In the genomic region with DNA sequence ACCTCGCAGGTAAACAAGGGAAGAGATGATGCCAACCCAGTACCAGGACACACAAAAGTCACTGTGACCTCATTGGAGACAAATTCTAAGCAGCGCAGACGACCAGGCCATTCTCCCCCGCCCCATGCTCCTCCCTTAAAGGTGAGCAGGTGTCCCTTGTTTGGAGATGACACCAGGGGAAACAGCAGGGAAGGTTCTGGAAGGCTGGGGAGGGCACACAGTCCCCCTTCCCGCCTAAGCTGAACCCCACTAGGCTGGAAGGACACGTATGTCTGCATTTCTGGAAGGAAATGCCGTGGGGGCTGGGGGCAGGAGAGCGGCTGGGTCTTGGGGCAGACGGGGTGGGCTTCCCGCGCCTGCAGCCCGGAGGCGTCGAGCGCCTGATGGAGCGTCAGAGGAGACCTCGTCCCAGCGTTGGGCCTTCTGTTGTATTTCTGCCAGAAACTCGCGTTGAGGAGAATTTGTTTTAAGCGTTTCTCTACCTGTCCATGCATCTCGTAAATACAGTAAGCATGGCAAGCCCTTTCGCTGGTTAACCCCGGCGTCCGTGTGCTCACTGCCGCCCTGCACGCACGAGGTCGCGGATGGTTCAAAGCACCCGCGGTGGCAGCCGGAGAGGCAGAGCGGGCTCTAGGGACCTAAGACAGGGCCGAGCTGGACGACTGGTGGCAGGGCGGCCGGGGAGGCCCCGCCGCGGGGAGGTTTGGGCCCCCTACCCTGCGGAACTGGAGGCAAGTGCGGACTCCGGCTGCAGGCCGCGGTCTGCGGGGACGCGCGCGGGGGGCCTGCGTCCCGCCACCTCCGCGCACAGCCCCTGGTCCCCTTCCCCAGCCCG, we compare ENCODE assay signal across 8 cellular contexts. TPM values are rescaled to one million over a fixed set of nuclear protein-coding genes. Genes with fewer than 3 reads are reported as not detected.
A peak's percentile ranks its signal among the peaks of the same experiment; 100 is the strongest.
DNase-seq lines count a peak whose midpoint lies in the region; ATAC-seq and TF ChIP-seq lines count a peak whose summit lies in the region.

No MANE protein-coding gene starts in this region.

- no peak for ATAC-seq in body of pancreas
- ATAC-seq in GM18868 (IDR thresholded peaks at IDR 0.05; ENCODE audit: unreplicated experiment) = no peak
- no peak for ATAC-seq in GM21360 (IDR thresholded peaks at IDR 0.05; ENCODE audit: unreplicated experiment)

- TF ChIP-seq EP300 in Ishikawa (IDR thresholded peaks at IDR 0.05; ENCODE audit: borderline replicate concordance) = no peak

- no peak for TF ChIP-seq RAD21 in Ishikawa (IDR thresholded peaks at IDR 0.05; ENCODE audit: low read depth)

- 5 to 8% methylated on average over 12 to 55 of the region's 57 CpGs for WGBS in body of pancreas, 2 donors
- WGBS in lower leg skin, 2 donors = 4% methylated on average over 18 to 57 of the region's 57 CpGs

- H3K36me3 ChIP-seq in body of pancreas (replicated peaks in 1 of 2; ENCODE audit: insufficient read depth in 1 of 2, low read depth in 2 of 2) = no peaks in the 10 kb centered on the region

- H3K4me3 ChIP-seq in body of pancreas (peak overlapping the region; percentile 15 to 56), lower leg skin (ENCODE audit: low read depth, poor library complexity, severe bottlenecking) (peak overlapping the region; percentile 26)

- intact Hi-C loops in body of pancreas (cut with DNase I) (no loop called here), lower leg skin (cut with DNase I; ENCODE audit: low total_unique reads) (no loop called here)

- peak overlapping the region; percentile 79 for H3K4me3 Mint-ChIP-seq in T-helper 1 cell treated with Interleukin-12 subunit alpha and Interleukin-12 subunit beta and Interleukin-4 antibody, amounts not matched to agents 30 μg/mL and 1 μg/mL, for 36 hours
- H3K4me3 Mint-ChIP-seq in type B pancreatic cell = peak overlapping the region; percentile 79

- peaks cover 87% of the 10 kb centered on the region for H3K27me3 Mint-ChIP-seq in T-helper 1 cell treated with Interleukin-12 subunit alpha and Interleukin-12 subunit beta and Interleukin-4 antibody, amounts not matched to agents 30 μg/mL and 1 μg/mL, for 36 hours (ENCODE audit: low read depth)
- H3K27me3 Mint-ChIP-seq in type B pancreatic cell = peaks cover 92% of the 10 kb centered on the region

- H3K9me3 Mint-ChIP-seq in T-helper 1 cell treated with Interleukin-12 subunit alpha and Interleukin-12 subunit beta and Interleukin-4 antibody, amounts not matched to agents 30 μg/mL and 1 μg/mL, for 36 hours = no peaks in the 10 kb centered on the region
- H3K9me3 Mint-ChIP-seq in type B pancreatic cell = no peaks in the 10 kb centered on the region

- no peak overlapping the region for H3K27ac ChIP-seq in body of pancreas

- H3K4me1 Mint-ChIP-seq in T-helper 1 cell treated with Interleukin-12 subunit alpha and Interleukin-12 subunit beta and Interleukin-4 antibody, amounts not matched to agents 30 μg/mL and 1 μg/mL, for 36 hours (ENCODE audit: low read depth) = peaks cover 8% of the 10 kb centered on the region
- peaks cover 2% of the 10 kb centered on the region for H3K4me1 Mint-ChIP-seq in type B pancreatic cell (ENCODE audit: unreplicated experiment)

- H3K27me3 ChIP-seq in body of pancreas = peaks cover 0 to 57% of the 10 kb centered on the region in 2 donors

- no peak overlapping the region for H3K27ac Mint-ChIP-seq in T-helper 1 cell treated with Interleukin-12 subunit alpha and Interleukin-12 subunit beta and Interleukin-4 antibody, amounts not matched to agents 30 μg/mL and 1 μg/mL, for 36 hours
- peak overlapping the region; percentile 29 for H3K27ac Mint-ChIP-seq in type B pancreatic cell

- TF ChIP-seq POLR2A in body of pancreas (IDR thresholded peaks at IDR 0.05) (no peak), lower leg skin (IDR thresholded peaks at IDR 0.05) (no peak)

- TF ChIP-seq CTCF in body of pancreas (IDR thresholded peaks at IDR 0.05) (no peak), lower leg skin (IDR thresholded peaks at IDR 0.05) (no peak), type B pancreatic cell (conservative IDR thresholded peaks at IDR 0.05) (no peak)

- peaks cover 41% of the 10 kb centered on the region for H3K4me1 ChIP-seq in body of pancreas

- H3K9me3 ChIP-seq in body of pancreas = no peaks in the 10 kb centered on the region

- no peaks in the 10 kb centered on the region for H3K36me3 Mint-ChIP-seq in T-helper 1 cell treated with Interleukin-12 subunit alpha and Interleukin-12 subunit beta and Interleukin-4 antibody, amounts not matched to agents 30 μg/mL and 1 μg/mL, for 36 hours (ENCODE audit: low read depth)
- H3K36me3 Mint-ChIP-seq in type B pancreatic cell = no peaks in the 10 kb centered on the region

- DNase-seq in T-helper 1 cell (no peak), body of pancreas (no peak), lower leg skin (ENCODE audit: low spot score in 2 of 2) (no peak), type B pancreatic cell (ENCODE audit: extremely low spot score, unreplicated experiment) (no peak)

TF ChIP-seq in Ishikawa, 13 proteins besides CTCF, POLR2A, EP300 and RAD21:
- TF ChIP-seq, protein P1, sequence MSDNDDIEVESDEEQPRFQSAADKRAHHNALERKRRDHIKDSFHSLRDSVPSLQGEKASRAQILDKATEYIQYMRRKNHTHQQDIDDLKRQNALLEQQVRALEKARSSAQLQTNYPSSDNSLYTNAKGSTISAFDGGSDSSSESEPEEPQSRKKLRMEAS (IDR thresholded peaks at IDR 0.05) = peak; percentile 96
- TF ChIP-seq CEBPB (IDR thresholded peaks at IDR 0.05) = no peak
- no peak for TF ChIP-seq CREB1 (IDR thresholded peaks at IDR 0.05; ENCODE audit: low read depth)
TF ChIP-seq in Ishikawa: peak in this region for 1.

RNA-seq across cellular contexts. Expression of a gene that starts 1.2 kb away (rescaled TPM):
- not detected for total RNA-seq in body of pancreas
- under 1 TPM in 3 of 4 donors, not detected in 1; 0.08 to 0.32 (median 0.17) TPM for total RNA-seq in lower leg skin
- 0.22 and 0.38 TPM in 2 replicates for total RNA-seq in type B pancreatic cell (ENCODE audit: low replicate concordance)
